Comparison of ENCODE assay signal across 12 cellular contexts in the genomic region with DNA sequence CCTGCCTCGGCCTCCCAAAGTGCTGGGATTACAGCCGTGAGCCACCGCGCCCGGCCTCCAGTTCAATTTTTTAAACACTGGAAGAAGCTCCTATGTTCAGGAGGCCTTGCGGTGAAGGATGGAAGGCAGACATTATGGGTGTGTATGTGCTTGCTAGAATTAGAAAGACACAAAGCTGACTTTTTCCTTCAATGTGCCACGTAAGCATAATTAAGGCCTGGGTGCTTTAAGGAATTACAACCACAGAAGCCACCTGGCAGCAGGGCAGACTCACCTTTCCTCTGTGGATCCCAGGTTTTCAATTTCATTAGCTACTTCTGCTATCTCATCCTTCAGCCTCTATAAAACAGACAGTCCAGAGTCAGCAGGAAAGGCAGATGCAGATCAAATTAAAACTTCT.
DNase-seq lines count a peak whose midpoint lies in the region; ATAC-seq and TF ChIP-seq lines count a peak whose summit lies in the region.
"Had no signal": no experiment of that assay in that cellular context is flagged by ENCODE, and none has a peak within 500 bp of the region (broad histone marks: within the 10 kb centered on the region; RNA-seq: fewer than 3 reads in every experiment).

No MANE protein-coding gene starts in this region.

- DNase-seq in CD4-positive, alpha-beta memory T cell, result no peak
- DNase-seq in T-helper 17 cell (no peak), mesenchymal stem cell (no peak), GDM1 (lab: John Stamatoyannopoulos, UW) (no peak), NCI-H2171 treated with DMSO at 0.1 percent for 48 hours (lab: John Stamatoyannopoulos, UW) (no peak), BE2C (no peak)

- H3K14ac ChIP-seq in mesenchymal stem cell (ENCODE audit: low read length in 2 of 2), result no peak overlapping the region

- peak overlapping the region in 4 of 7 donors; percentile 6 to 91 (median 57) for H3K27ac Mint-ChIP-seq in CD4-positive, alpha-beta memory T cell
- H3K27ac Mint-ChIP-seq in T-helper 17 cell, result peak overlapping the region; percentile 86

- peaks cover 39 to 62% (median 51%) of the 10 kb centered on the region in 4 donors for H3K4me1 Mint-ChIP-seq in CD4-positive, alpha-beta memory T cell
- peaks cover 48% of the 10 kb centered on the region for H3K4me1 Mint-ChIP-seq in T-helper 17 cell

- POLR2A ChIA-PET in CD4-positive, alpha-beta memory T cell (lab: Charles Lee; ENCODE audit: partially characterized antibody), result interaction anchor here (0.6 to 4.1 kb wide), 13 partner anchors 10 to 211 kb away, joined by 3 to 23 read pairs (median 4); no protein-coding TSS in a partner anchor

- H2BK5ac ChIP-seq in mesenchymal stem cell (ENCODE audit: low read depth, low read length, poor library complexity, severe bottlenecking), result no peak overlapping the region

- no peak overlapping the region for H2BK12ac ChIP-seq in mesenchymal stem cell (ENCODE audit: low read length in 2 of 2)

- H3K36me3 ChIP-seq in BLaER1 (peaks cover 44% of the 10 kb centered on the region), mesenchymal stem cell (ENCODE audit: control insufficient read depth in 1 of 2, insufficient read depth in 2 of 2, low read depth in 1 of 2, low read length in 2 of 2) (peaks cover 10 to 47% of the 10 kb centered on the region in 2 experiments), BE2C (peaks cover 4% of the 10 kb centered on the region; the same call in 1 of the 2 replicates)
- peaks cover 58% of the 10 kb centered on the region for H3K36me3 ChIP-seq in CD4-positive, alpha-beta memory T cell (ENCODE audit: insufficient read depth, low read length)
- H3K36me3 ChIP-seq: thoracic aorta had no signal

- H3K9ac ChIP-seq in BLaER1 (no peak overlapping the region), mesenchymal stem cell (ENCODE audit: low read length) (peak overlapping the region; percentile 9)

- no peak overlapping the region for H4K91ac ChIP-seq in mesenchymal stem cell (ENCODE audit: low read length)

- H3K4me2 ChIP-seq in BLaER1 (peak overlapping the region; percentile 77), mesenchymal stem cell (ENCODE audit: low read length, poor library complexity, severe bottlenecking) (no peak overlapping the region)

- H3K27me3 ChIP-seq in BLaER1, result no peaks in the 10 kb centered on the region
- H3K27me3 ChIP-seq in CD4-positive, alpha-beta memory T cell (ENCODE audit: insufficient read depth, low read length), result no peaks in the 10 kb centered on the region
- no peaks in the 10 kb centered on the region for H3K27me3 ChIP-seq in mesenchymal stem cell (ENCODE audit: control insufficient read depth in 1 of 2, insufficient read depth in 1 of 2, low read length in 2 of 2)
- no peaks in the 10 kb centered on the region for H3K27me3 ChIP-seq in BE2C
- H3K27me3 ChIP-seq: right atrium auricular region had no signal

- H3K27ac ChIP-seq in BLaER1 (peak overlapping the region; percentile 27; the same call in 1 of the 2 replicates), mesenchymal stem cell (ENCODE audit: low read length, poor library complexity, severe bottlenecking) (peak overlapping the region; percentile 46)
- no peak overlapping the region for H3K27ac ChIP-seq in CD4-positive, alpha-beta memory T cell (ENCODE audit: low read depth, low read length)
- H3K27ac ChIP-seq: coronary artery, right atrium auricular region, thoracic aorta had no signal

- no peak for ATAC-seq in T-helper 17 cell

- H3K36me3 Mint-ChIP-seq in CD4-positive, alpha-beta memory T cell, result peaks cover 37 to 73% of the 10 kb centered on the region in 2 donors
- peaks cover 2% of the 10 kb centered on the region for H3K36me3 Mint-ChIP-seq in T-helper 17 cell (ENCODE audit: low read depth)

- peaks cover 18% of the 10 kb centered on the region for H3K79me1 ChIP-seq in mesenchymal stem cell (replicated peaks; ENCODE audit: low read length, poor library complexity, severe bottlenecking)

- no peak overlapping the region for H2AFZ ChIP-seq in mesenchymal stem cell (ENCODE audit: low read depth, low read length)

- no peaks in the 10 kb centered on the region for H3K27me3 Mint-ChIP-seq in CD4-positive, alpha-beta memory T cell
- H3K27me3 Mint-ChIP-seq in T-helper 17 cell, result no peaks in the 10 kb centered on the region

- no peaks in the 10 kb centered on the region for H3K9me3 Mint-ChIP-seq in CD4-positive, alpha-beta memory T cell
- H3K9me3 Mint-ChIP-seq: activated T-helper 2 cell treated with anti-CD3 and anti-CD28 coated beads, Interferon-gamma antibody, Interleukin-2, Interleukin-4, amounts not matched to agents 10 μg/mL and 5 μg/mL and 100 μg/mL, durations not matched to agents 14 hours and 24 hours and 36 hours had no signal

- peaks cover 48% of the 10 kb centered on the region for H3K4me1 ChIP-seq in BLaER1
- H3K4me1 ChIP-seq in CD4-positive, alpha-beta memory T cell (ENCODE audit: insufficient read depth, low read length), result peaks cover 49% of the 10 kb centered on the region
- H3K4me1 ChIP-seq in mesenchymal stem cell (ENCODE audit: control insufficient read depth, insufficient read depth, low read depth, low read length), result peaks cover 3% of the 10 kb centered on the region
- peaks cover 16% of the 10 kb centered on the region for H3K4me1 ChIP-seq in BE2C

- CTCF ChIA-PET in CD4-positive, alpha-beta memory T cell (lab: Charles Lee; ENCODE audit: partially characterized antibody), result interaction anchor here (0.7 to 4.5 kb wide), 36 partner anchors 8 to 263 kb away, joined by 3 to 24 read pairs (median 6); no protein-coding TSS in a partner anchor

- no peak overlapping the region for H3K4me3 Mint-ChIP-seq in CD4-positive, alpha-beta memory T cell
- H3K4me3 Mint-ChIP-seq in T-helper 17 cell, result no peak overlapping the region
- H3K4me3 Mint-ChIP-seq: CD14-positive monocyte had no signal

- H4K20me1 ChIP-seq in BLaER1, result no peaks in the 10 kb centered on the region

- no peak overlapping the region for H2BK120ac ChIP-seq in mesenchymal stem cell (ENCODE audit: low read depth, low read length)

- H3K9me3 ChIP-seq in BLaER1 (no peaks in the 10 kb centered on the region), T-helper 17 cell (ENCODE audit: control insufficient read depth, low read length, poor library complexity, severe bottlenecking) (no peaks in the 10 kb centered on the region), mesenchymal stem cell (ENCODE audit: control insufficient read depth, low read length) (no peaks in the 10 kb centered on the region), BE2C (no peaks in the 10 kb centered on the region)
- no peaks in the 10 kb centered on the region for H3K9me3 ChIP-seq in CD4-positive, alpha-beta memory T cell (ENCODE audit: control insufficient read depth in 1 of 2, low read length in 2 of 2)
- H3K9me3 ChIP-seq: right atrium auricular region, thoracic aorta had no signal

- no peak overlapping the region for H3K23ac ChIP-seq in mesenchymal stem cell (ENCODE audit: low read length in 2 of 2)

- no peak for TF ChIP-seq CTCF in BE2C (IDR thresholded peaks at IDR 0.05; ENCODE audit: low read depth, low read length)

- H3K4me3 ChIP-seq in BLaER1 (no peak overlapping the region), mesenchymal stem cell (ENCODE audit: insufficient read depth in 1 of 2, low read depth in 1 of 2, low read length in 2 of 2) (no peak overlapping the region), BE2C (ENCODE audit: low read depth, low read length) (no peak overlapping the region)
- no peak overlapping the region for H3K4me3 ChIP-seq in CD4-positive, alpha-beta memory T cell (ENCODE audit: low read length in 2 of 2)
- H3K4me3 ChIP-seq: coronary artery, right atrium auricular region, thoracic aorta had no signal

- H4K8ac ChIP-seq in mesenchymal stem cell (ENCODE audit: low read length), result no peak overlapping the region

- peak overlapping the region; percentile 1 for H2AK5ac ChIP-seq in mesenchymal stem cell (ENCODE audit: low read length, severe bottlenecking)

- no peak overlapping the region for H2BK15ac ChIP-seq in mesenchymal stem cell (ENCODE audit: low read depth, poor library complexity, severe bottlenecking)

- WGBS in mesenchymal stem cell, result 95% methylated on average over 7 of the region's 7 CpGs

- H3K4ac ChIP-seq in mesenchymal stem cell (ENCODE audit: low read depth in 1 of 2, low read length in 2 of 2), result no peak overlapping the region

- intact Hi-C loops in CD4-positive, alpha-beta memory T cell (cut with micrococcal nuclease), result loop anchor here (1.0 to 5.0 kb wide), 3 partner anchors 41 to 261 kb away; no protein-coding TSS in a partner anchor

- H3K18ac ChIP-seq in mesenchymal stem cell (ENCODE audit: low read depth in 1 of 2, low read length in 2 of 2), result no peak overlapping the region
